Comparison of ENCODE assay signal across 28 cellular contexts in the genomic region with DNA sequence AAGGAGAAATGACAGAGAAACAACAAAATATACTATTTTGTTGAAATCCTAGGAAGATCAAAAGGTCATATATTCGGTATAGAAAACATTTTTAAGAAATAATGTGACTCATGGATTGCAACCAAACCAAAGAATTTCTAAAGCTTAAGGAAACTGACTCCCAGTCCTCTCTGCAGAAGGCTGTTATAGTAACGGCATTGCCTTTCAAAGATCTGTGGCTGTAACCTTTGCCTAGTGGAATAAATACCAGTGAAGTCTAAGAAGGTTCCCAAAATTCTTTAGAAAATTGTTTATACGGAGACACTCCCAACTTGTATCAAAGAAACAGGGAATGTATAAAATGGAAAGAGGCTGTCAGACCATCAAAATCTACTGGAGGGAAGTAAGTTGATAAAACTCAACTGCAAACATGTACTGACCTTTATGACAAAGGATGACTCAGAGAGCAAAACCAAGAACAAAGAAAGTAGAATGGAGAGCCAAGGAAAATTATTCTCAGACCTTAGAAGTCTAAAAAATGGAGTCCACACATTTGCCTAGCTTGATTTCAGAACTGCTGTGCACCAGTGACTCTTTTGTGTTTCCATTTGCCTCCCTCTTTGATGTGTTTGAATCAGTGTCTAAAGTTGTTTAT. TPM values are rescaled to one million over a fixed set of nuclear protein-coding genes. Genes with fewer than 3 reads are reported as not detected.
DNase-seq lines count a peak whose midpoint lies in the region; TF ChIP-seq lines count a peak whose summit lies in the region.
"Had no signal": no experiment of that assay in that cellular context is flagged by ENCODE, and none has a peak within 500 bp of the region (broad histone marks: within the 10 kb centered on the region; RNA-seq: fewer than 3 reads in every experiment).

No MANE protein-coding gene starts in this region.

- H3K27ac Mint-ChIP-seq in activated CD4-positive, alpha-beta memory T cell treated with anti-CD3 and anti-CD28 coated beads for 36 hours = no peak overlapping the region
- H3K27ac Mint-ChIP-seq: activated CD8-positive, alpha-beta T cell treated with anti-CD3 and anti-CD28 coated beads, Interleukin-2, amount 10 ng/mL, durations not matched to agents 7 days and 5 days; activated T-cell treated with anti-CD3 and anti-CD28 coated beads, Interleukin-2, amount 50 U/mL, for 24 hours; dendritic cell treated with granulocyte-macrophage colony-stimulating factor and Interleukin-4, amounts not matched to agents 40 ng/mL and 50 ng/mL, for 4 days; HFFc6; stimulated activated naive B cell treated with anti-CD40 and anti-IgM and Interleukin-4, amounts not matched to agents 10 μg/mL and 1 μg/mL and 100 μg/mL, for 72 hours; T-helper 17 cell had no signal

- WGBS in mammary epithelial cell (ENCODE audit: low coverage, missing lambda C conversion rate) = 67% methylated on average over 3 of the region's 3 CpGs

- H3K27ac ChIP-seq in mammary epithelial cell (ENCODE audit: insufficient read depth, low read depth, low read length) (no peak overlapping the region), colonic mucosa (no peak overlapping the region)
- H3K27ac ChIP-seq: body of pancreas, left lung, right atrium auricular region, thyroid gland, WERI-Rb-1 had no signal

- H3K9me3 ChIP-seq in mammary epithelial cell (replicated peaks; ENCODE audit: insufficient read depth, low read length) (no peaks in the 10 kb centered on the region), colonic mucosa (no peaks in the 10 kb centered on the region)
- H3K9me3 ChIP-seq: body of pancreas, mucosa of descending colon, right atrium auricular region, thyroid gland had no signal

- in situ Hi-C loops in mammary epithelial cell (cut with MboI; ENCODE audit: low sequenced_read_pairs in 2 of 2) = no loop called here

- peak overlapping the region; percentile 29 for H2AFZ ChIP-seq in mammary epithelial cell (ENCODE audit: low read depth, low read length)

- TF ChIP-seq CTCF in mammary epithelial cell (conservative IDR thresholded peaks at IDR 0.05 in 1 of 2, IDR thresholded peaks at IDR 0.05 in 1 of 2; ENCODE audit: extremely low read depth in 1 of 2, insufficient read depth in 1 of 2, low read depth in 1 of 2, low read length in 2 of 2) = no peak
- no peak for TF ChIP-seq CTCF in colonic mucosa (IDR thresholded peaks at IDR 0.05)

- H3K4me3 Mint-ChIP-seq in activated CD4-positive, alpha-beta memory T cell treated with anti-CD3 and anti-CD28 coated beads for 36 hours = no peak overlapping the region
- H3K4me3 Mint-ChIP-seq: activated CD8-positive, alpha-beta T cell treated with anti-CD3 and anti-CD28 coated beads, Interleukin-2, amount 10 ng/mL, durations not matched to agents 7 days and 5 days; activated T-cell treated with anti-CD3 and anti-CD28 coated beads, Interleukin-2, amount 50 U/mL, for 24 hours; dendritic cell treated with granulocyte-macrophage colony-stimulating factor and Interleukin-4, amounts not matched to agents 40 ng/mL and 50 ng/mL, for 4 days; HFFc6; stimulated activated naive B cell treated with anti-CD40 and anti-IgM and Interleukin-4, amounts not matched to agents 10 μg/mL and 1 μg/mL and 100 μg/mL, for 72 hours; T-helper 17 cell had no signal

- no peaks in the 10 kb centered on the region for H4K20me1 ChIP-seq in mammary epithelial cell (ENCODE audit: insufficient read depth, low read length)

- H3K9me3 Mint-ChIP-seq in activated CD4-positive, alpha-beta memory T cell treated with anti-CD3 and anti-CD28 coated beads for 36 hours = no peaks in the 10 kb centered on the region
- H3K9me3 Mint-ChIP-seq: stimulated activated naive B cell treated with anti-CD40 and anti-IgM and Interleukin-4, amounts not matched to agents 10 μg/mL and 1 μg/mL and 100 μg/mL, for 72 hours had no signal

- H3K4me1 Mint-ChIP-seq in activated CD4-positive, alpha-beta memory T cell treated with anti-CD3 and anti-CD28 coated beads for 36 hours (ENCODE audit: low read depth) = no peaks in the 10 kb centered on the region
- H3K4me1 Mint-ChIP-seq: stimulated activated naive B cell treated with anti-CD40 and anti-IgM and Interleukin-4, amounts not matched to agents 10 μg/mL and 1 μg/mL and 100 μg/mL, for 72 hours; T-helper 17 cell had no signal

- H3K27me3 ChIP-seq in mammary epithelial cell (ENCODE audit: insufficient read depth, low read length) = no peaks in the 10 kb centered on the region
- H3K27me3 ChIP-seq in colonic mucosa = no peaks in the 10 kb centered on the region
- H3K27me3 ChIP-seq: body of pancreas, left lung, right atrium auricular region, thyroid gland had no signal

- no peaks in the 10 kb centered on the region for H3K36me3 ChIP-seq in mammary epithelial cell (ENCODE audit: insufficient read depth, low read length)
- no peaks in the 10 kb centered on the region for H3K36me3 ChIP-seq in colonic mucosa
- H3K36me3 ChIP-seq: left lung, right atrium auricular region, thyroid gland, WERI-Rb-1 had no signal

- peak; percentile 57 for DNase-seq in DMS53 (lab: John Stamatoyannopoulos, UW)
- peak; percentile 21 for DNase-seq in MV-4-11 (lab: John Stamatoyannopoulos, UW)
- DNase-seq in mammary epithelial cell = peak; percentile 36
- DNase-seq in myocyte (ENCODE audit: low read depth) = peak; percentile 25
- no peak for DNase-seq in NK-92 (lab: John Stamatoyannopoulos, UW; ENCODE audit: unreplicated experiment)
- no peak for DNase-seq in activated CD4-positive, alpha-beta T cell treated with anti-CD3 and anti-CD28 coated beads, Interleukin-2, amount 50 U/mL, for 48 hours
- DNase-seq in colonic mucosa = no peak
- DNase-seq in activated CD4-positive, alpha-beta memory T cell treated with anti-CD3 and anti-CD28 coated beads for 36 hours = no peak
- DNase-seq: activated CD8-positive, alpha-beta T cell treated with anti-CD3 and anti-CD28 coated beads, Interleukin-2, amount 10 ng/mL, durations not matched to agents 7 days and 5 days; activated naive CD4-positive, alpha-beta T cell treated with Interleukin-2 at 50 U/mL for 16 hours; activated T-cell treated with anti-CD3 and anti-CD28 coated beads, Interleukin-2, amount 50 U/mL, for 24 hours; body of pancreas; DND-41; erythroblast; HFFc6; KG1; left lung; mucosa of descending colon; NCI-H1048; NCI-H2029; NCI-H524; SHP77 treated with DMSO at 0.1 percent for 48 hours; stimulated activated naive B cell treated with anti-CD40 and anti-IgM and Interleukin-4, amounts not matched to agents 10 μg/mL and 1 μg/mL and 100 μg/mL, for 72 hours; T-helper 17 cell; thyroid gland; WERI-Rb-1 had no signal

- BruUV-seq in mammary epithelial cell (replicated peaks; lab: Mats Ljungman, UMichigan) = no TSS peak

- H3K9ac ChIP-seq in mammary epithelial cell (ENCODE audit: insufficient read depth, low read length) = no peak overlapping the region
- no peak overlapping the region for H3K9ac ChIP-seq in colonic mucosa (ENCODE audit: low read depth in 2 of 2, low read length in 2 of 2)

- no peaks in the 10 kb centered on the region for H3K27me3 Mint-ChIP-seq in activated CD4-positive, alpha-beta memory T cell treated with anti-CD3 and anti-CD28 coated beads for 36 hours
- H3K27me3 Mint-ChIP-seq: activated T-cell treated with anti-CD3 and anti-CD28 coated beads, Interleukin-2, amount 50 U/mL, for 24 hours; dendritic cell treated with granulocyte-macrophage colony-stimulating factor and Interleukin-4, amounts not matched to agents 40 ng/mL and 50 ng/mL, for 4 days; stimulated activated naive B cell treated with anti-CD40 and anti-IgM and Interleukin-4, amounts not matched to agents 10 μg/mL and 1 μg/mL and 100 μg/mL, for 72 hours; T-helper 17 cell had no signal

- no peaks in the 10 kb centered on the region for H3K36me3 Mint-ChIP-seq in activated CD4-positive, alpha-beta memory T cell treated with anti-CD3 and anti-CD28 coated beads for 36 hours
- H3K36me3 Mint-ChIP-seq: stimulated activated naive B cell treated with anti-CD40 and anti-IgM and Interleukin-4, amounts not matched to agents 10 μg/mL and 1 μg/mL and 100 μg/mL, for 72 hours had no signal

- intact Hi-C loops in mammary epithelial cell (cut with micrococcal nuclease) (no loop called here), colonic mucosa (cut with DNase I) (no loop called here)
- intact Hi-C loops in activated CD4-positive, alpha-beta memory T cell treated with anti-CD3 and anti-CD28 coated beads for 36 hours (cut with micrococcal nuclease) = no loop called here

- CTCF ChIA-PET in mammary epithelial cell (lab: Charles Lee; ENCODE audit: low non-redundant PET) = no interaction called here
- CTCF ChIA-PET in activated CD4-positive, alpha-beta memory T cell treated with anti-CD3 and anti-CD28 coated beads for 36 hours (lab: Charles Lee) = no interaction called here

- POLR2A ChIA-PET in activated CD4-positive, alpha-beta memory T cell treated with anti-CD3 and anti-CD28 coated beads for 36 hours (lab: Charles Lee) = no interaction called here

- H3K79me2 ChIP-seq in mammary epithelial cell (ENCODE audit: insufficient read depth, low read length) = no peaks in the 10 kb centered on the region

- H3K4me3 ChIP-seq in mammary epithelial cell (replicated peaks in 1 of 3; ENCODE audit: insufficient read depth in 1 of 3, low read depth in 2 of 3, low read length in 3 of 3) = no peak overlapping the region
- no peak overlapping the region for H3K4me3 ChIP-seq in colonic mucosa
- H3K4me3 ChIP-seq: body of pancreas, left lung, mucosa of descending colon, right atrium auricular region, thyroid gland had no signal

- H3K4me1 ChIP-seq in mammary epithelial cell (ENCODE audit: insufficient read depth, low read length) (peaks cover 7% of the 10 kb centered on the region), colonic mucosa (no peaks in the 10 kb centered on the region)
- H3K4me1 ChIP-seq: body of pancreas, left lung, right atrium auricular region, thyroid gland had no signal

- dilution Hi-C loops in mammary epithelial cell (cut with HindIII; ENCODE audit: low sequenced_read_pairs) = no loop called here

- H3K4me2 ChIP-seq in mammary epithelial cell (ENCODE audit: insufficient read depth, low read depth, low read length) = peak overlapping the region; percentile 26

RNA-seq across cellular contexts. Expression of a gene that starts 48.6 kb away (rescaled TPM):
- 1 to 10 TPM; 1.1 to 5.3 TPM for total RNA-seq in mammary epithelial cell
- 0.29 TPM for polyA plus RNA-seq in mammary epithelial cell
- 0.21 TPM for polyA minus RNA-seq in mammary epithelial cell
- under 0.01 and 0.03 TPM in 2 replicates for total RNA-seq in myocyte
- 0.23 TPM for polyA plus RNA-seq in myocyte (2012)
- total RNA-seq in colonic mucosa = 1 to 10 TPM; 4.4 to 5.9 TPM
- total RNA-seq in activated CD4-positive, alpha-beta memory T cell treated with anti-CD3 and anti-CD28 coated beads for 36 hours = under 1 TPM; 0.10 TPM

Comparison
In these comparisons a context has a peak if more than half of its experiments do, and no peak if none do; other contexts are left out.
1. DNase-seq: peak in DMS53 (single experiment), MV-4-11 (single experiment), mammary epithelial cell (single experiment) and myocyte (single experiment); none in NK-92 (single experiment), activated CD4-positive, alpha-beta T cell treated with anti-CD3 and anti-CD28 coated beads, Interleukin-2, amount 50 U/mL, for 48 hours (0 of 2), colonic mucosa (single experiment) and activated CD4-positive, alpha-beta memory T cell treated with anti-CD3 and anti-CD28 coated beads for 36 hours (single experiment).